Comparison of ENCODE assay signal across 1 cellular context in genomic region chr2:202378661-202379338, GRCh38.
TF ChIP-seq lines count a peak whose summit lies in the region.

No MANE protein-coding gene starts in this region.

TF ChIP-seq in HepG2, 621 proteins besides CTCF, POLR2A, EP300 and RAD21 (continued from another document):
- TF ChIP-seq ZNF687 (CRISPR knock-in tag; IDR thresholded peaks at IDR 0.05) (no peak), HNRNPLL (IDR thresholded peaks at IDR 0.05; ENCODE audit: low read depth, low read length, poor library complexity, severe bottlenecking) (no peak), RFX5 (IDR thresholded peaks at IDR 0.05; ENCODE audit: low read depth, low read length) (peak; percentile 54; the same call in 1 of the 2 replicates), TFDP1 (CRISPR knock-in tag; IDR thresholded peaks at IDR 0.05; ENCODE audit: borderline replicate concordance) (no peak), ZNF501 (CRISPR knock-in tag; IDR thresholded peaks at IDR 0.05) (no peak), ELK4 (CRISPR knock-in tag; IDR thresholded peaks at IDR 0.05; ENCODE audit: borderline replicate concordance) (no peak)
TF ChIP-seq in HepG2: peak in this region for 1.
